In the genomic region with DNA sequence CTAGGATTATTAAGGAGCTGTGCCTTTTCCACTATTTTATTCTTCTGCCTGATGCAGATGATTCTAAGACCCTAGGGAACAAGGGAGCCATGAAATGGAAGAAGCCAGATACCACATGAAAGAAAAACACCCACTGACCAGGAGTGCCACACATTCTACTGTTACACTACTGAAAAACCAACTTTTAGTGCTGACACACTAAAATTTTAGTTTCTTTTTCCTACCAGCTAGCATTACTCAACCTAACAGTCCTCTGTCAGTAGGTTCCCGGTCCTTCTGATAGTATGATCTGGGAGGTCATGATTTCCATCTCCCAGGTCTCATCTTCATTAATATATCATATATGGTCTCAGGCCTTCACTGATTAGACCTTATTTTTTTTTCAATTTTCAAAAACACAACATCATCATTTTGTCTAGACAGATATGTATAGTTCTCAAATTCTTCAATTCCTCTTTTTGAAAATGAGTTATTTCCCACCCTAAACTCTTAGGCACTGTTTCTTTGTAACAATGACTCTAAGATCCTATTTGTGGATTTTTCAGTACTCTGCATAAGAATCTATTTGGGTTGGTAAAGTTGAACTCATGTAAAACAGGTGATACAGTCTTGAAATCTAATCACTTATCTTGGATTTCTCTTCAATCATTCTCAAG, we compare ENCODE assay signal across 2 cellular contexts.
TF ChIP-seq lines count a peak whose summit lies in the region.

No MANE protein-coding gene starts in this region.

TF ChIP-seq in IMR-90, 13 proteins besides CTCF, POLR2A, EP300 and RAD21:
- TF ChIP-seq BHLHE40 (IDR thresholded peaks at IDR 0.05; ENCODE audit: low read depth, low read length) = no peak
- peak; percentile 21; the same call in 1 of the 2 replicates for TF ChIP-seq MAFK (IDR thresholded peaks at IDR 0.05; ENCODE audit: low read depth, low read length)

TF ChIP-seq in K562, 482 proteins besides CTCF, POLR2A, EP300 and RAD21:
- TF ChIP-seq POLR2G (IDR thresholded peaks at IDR 0.05; ENCODE audit: low read depth, low read length) = no peak
- no peak for TF ChIP-seq RBM39 (optimal IDR thresholded peaks at IDR 0.05; ENCODE audit: low read depth, low read length)
- TF ChIP-seq, protein P1, sequence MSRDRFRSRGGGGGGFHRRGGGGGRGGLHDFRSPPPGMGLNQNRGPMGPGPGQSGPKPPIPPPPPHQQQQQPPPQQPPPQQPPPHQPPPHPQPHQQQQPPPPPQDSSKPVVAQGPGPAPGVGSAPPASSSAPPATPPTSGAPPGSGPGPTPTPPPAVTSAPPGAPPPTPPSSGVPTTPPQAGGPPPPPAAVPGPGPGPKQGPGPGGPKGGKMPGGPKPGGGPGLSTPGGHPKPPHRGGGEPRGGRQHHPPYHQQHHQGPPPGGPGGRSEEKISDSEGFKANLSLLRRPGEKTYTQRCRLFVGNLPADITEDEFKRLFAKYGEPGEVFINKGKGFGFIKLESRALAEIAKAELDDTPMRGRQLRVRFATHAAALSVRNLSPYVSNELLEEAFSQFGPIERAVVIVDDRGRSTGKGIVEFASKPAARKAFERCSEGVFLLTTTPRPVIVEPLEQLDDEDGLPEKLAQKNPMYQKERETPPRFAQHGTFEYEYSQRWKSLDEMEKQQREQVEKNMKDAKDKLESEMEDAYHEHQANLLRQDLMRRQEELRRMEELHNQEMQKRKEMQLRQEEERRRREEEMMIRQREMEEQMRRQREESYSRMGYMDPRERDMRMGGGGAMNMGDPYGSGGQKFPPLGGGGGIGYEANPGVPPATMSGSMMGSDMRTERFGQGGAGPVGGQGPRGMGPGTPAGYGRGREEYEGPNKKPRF (IDR thresholded peaks at IDR 0.05; ENCODE audit: low read depth, low read length) = no peak
- TF ChIP-seq RUNX1 (IDR thresholded peaks at IDR 0.05; ENCODE audit: low read depth) = no peak
- no peak for TF ChIP-seq MEF2A (IDR thresholded peaks at IDR 0.05; ENCODE audit: control insufficient read depth, low read depth, low read length)
- no peak for TF ChIP-seq CEBPG (CRISPR knock-in tag; IDR thresholded peaks at IDR 0.05)
- TF ChIP-seq CEBPG (tag; conservative IDR thresholded peaks at IDR 0.05 in 1 of 2, IDR thresholded peaks at IDR 0.05 in 1 of 2) = no peak
- TF ChIP-seq ZNF316 (IDR thresholded peaks at IDR 0.05) = peak; percentile 42
TF ChIP-seq in K562: peak in this region for 1.
